Comparison of ENCODE assay signal across 8 cellular contexts in genomic region chr3:183254816-183255730, GRCh38. TPM values are rescaled to one million over a fixed set of nuclear protein-coding genes. Genes with fewer than 3 reads are reported as not detected.
DNase-seq lines count a peak whose midpoint lies in the region; ATAC-seq, FAIRE-seq and TF ChIP-seq lines count a peak whose summit lies in the region.

No MANE protein-coding gene starts in this region.

- in situ Hi-C loops in GM12878 (cut with MboI), result no loop called here

- peak; percentile 37 for ATAC-seq in GM12878
- no peak for ATAC-seq in lower lobe of right lung

- no peak for TF ChIP-seq POLR2A in GM12878 (IDR thresholded peaks at IDR 0.05; ENCODE audit: low read depth, low read length)

- BruUV-seq in GM12878 (replicated peaks; lab: Mats Ljungman, UMichigan), result no TSS peak

- peaks cover 45% of the 10 kb centered on the region for H3K27me3 ChIP-seq in HUES64 (ENCODE audit: insufficient read depth, low read length)
- H3K27me3 ChIP-seq in GM12878 (replicated peaks in 1 of 2; ENCODE audit: control insufficient read depth in 2 of 2, insufficient read depth in 2 of 2, low read length in 1 of 2), result peaks cover 9 to 24% of the 10 kb centered on the region in 2 experiments
- no peaks in the 10 kb centered on the region for H3K27me3 ChIP-seq in lower lobe of right lung (ENCODE audit: low read depth)
- H3K27me3 ChIP-seq in tibial artery, result peaks cover 0 to 10% of the 10 kb centered on the region in 2 donors

- CTCF ChIA-PET in GM12878 (lab: Yijun Ruan, JAX), result interaction anchor here (4.3 kb wide), 1 partner anchor 127 kb away, joined by 19 read pairs; no protein-coding TSS in a partner anchor

- intact Hi-C loops in GM12878 (cut with micrococcal nuclease; ENCODE audit: unreplicated experiment), result no loop called here
- intact Hi-C loops in lower lobe of right lung (cut with DNase I), result no loop called here
- intact Hi-C loops in tibial artery (cut with DNase I; ENCODE audit: low total_unique reads), result loop anchor here (10.0 kb wide), 1 partner anchor 130 kb away; no protein-coding TSS in a partner anchor

- TF ChIP-seq CTCF in GM12878 (IDR thresholded peaks at IDR 0.05 in 2 of 3, conservative IDR thresholded peaks at IDR 0.05 in 1 of 3; ENCODE audit: control insufficient read depth in 2 of 3, extremely low read depth in 1 of 3, insufficient read depth in 1 of 3, low read depth in 3 of 3, low read length in 3 of 3) (no peak), lower lobe of right lung (IDR thresholded peaks at IDR 0.05) (no peak), tibial artery (IDR thresholded peaks at IDR 0.05) (no peak)

- WGBS in HUES64, result 22% methylated on average over 15 of the region's 16 CpGs
- WGBS in GM12878 (ENCODE audit: insufficient coverage, insufficient replicate concordance, low lambda C conversion rate, missing lambda C conversion rate), result 74% methylated on average over 16 of the region's 16 CpGs

- peak overlapping the region; percentile 64; the same call in 1 of the 2 replicates for H3K4me2 ChIP-seq in GM12878 (ENCODE audit: control insufficient read depth, insufficient read depth)

- TF ChIP-seq EP300 in GM12878 (IDR thresholded peaks at IDR 0.05; ENCODE audit: borderline replicate concordance in 1 of 2, control insufficient read depth in 1 of 2, low read depth in 2 of 2, low read length in 2 of 2), result no peak

- DNase-seq in CD1c-positive myeloid dendritic cell (ENCODE audit: extremely low spot score), result peak; percentile 56
- no peak for DNase-seq in GM12878 (ENCODE audit: low read depth, low spot score)
- no peak for DNase-seq in lower lobe of right lung
- DNase-seq in tibial artery, result no peak
- DNase-seq in GM19238 (ENCODE audit: insufficient read length, low spot score), result no peak
- DNase-seq in ecto neural progenitor cell (ENCODE audit: low spot score), result no peak
- no peak for DNase-seq in GOT3 (lab: John Stamatoyannopoulos, UW)

- POLR2A ChIA-PET in GM12878 (lab: Charles Lee), result interaction anchor here (0.6 to 0.7 kb wide), 2 partner anchors 10 to 125 kb away, joined by 3 to 9 read pairs; no protein-coding TSS in a partner anchor

- H3K4me3 ChIP-seq in HUES64 (ENCODE audit: low read length) (peak overlapping the region; percentile 66), GM12878 (no peak overlapping the region), lower lobe of right lung (peak overlapping the region; percentile 80), tibial artery (peak overlapping the region; percentile 51 to 70)

- FAIRE-seq in GM12878 (lab: Jason Lieb, UNC), result no peak

- RAD21 ChIA-PET in GM12878 (lab: Charles Lee; ENCODE audit: unreplicated experiment), result interaction anchor here (1.0 kb wide), 1 partner anchor 127 kb away, joined by 3 read pairs; no protein-coding TSS in a partner anchor

- H3K4me1 ChIP-seq in HUES64 (ENCODE audit: insufficient read depth, low read length) (peaks cover 15% of the 10 kb centered on the region; the same call in 1 of the 2 replicates), GM12878 (ENCODE audit: control insufficient read depth, insufficient read depth, low read length) (no peaks in the 10 kb centered on the region), lower lobe of right lung (peaks cover 39% of the 10 kb centered on the region), tibial artery (peaks cover 0 to 16% (median 3%) of the 10 kb centered on the region in 4 donors)

- 0 out of 2 replicates have a peak, but pooled peaks cover 2% of the 10 kb centered on the region for H4K20me1 ChIP-seq in GM12878 (ENCODE audit: control insufficient read depth, insufficient read depth)

- H3K79me2 ChIP-seq in GM12878 (ENCODE audit: control insufficient read depth, insufficient read depth, low read length), result no peaks in the 10 kb centered on the region

- H3K9ac ChIP-seq in HUES64 (ENCODE audit: low read depth, low read length), result peak overlapping the region; percentile 86
- H3K9ac ChIP-seq in GM12878 (ENCODE audit: control insufficient read depth, insufficient read depth, low read length), result no peak overlapping the region

- TF ChIP-seq RAD21 in GM12878 (IDR thresholded peaks at IDR 0.05; ENCODE audit: insufficient read depth, low read depth, low read length), result no peak

- SMC1A ChIA-PET in GM12878 (lab: Charles Lee; ENCODE audit: uncharacterized antibody, unreplicated experiment), result interaction anchor here (0.7 to 2.6 kb wide), 2 partner anchors 30 to 114 kb away, joined by 3 to 10 read pairs; no protein-coding TSS in a partner anchor

- no peak overlapping the region for H3K27ac ChIP-seq in HUES64 (ENCODE audit: low read depth, low read length)
- no peak overlapping the region for H3K27ac ChIP-seq in GM12878 (ENCODE audit: control insufficient read depth, insufficient read depth)
- peak overlapping the region; percentile 95 for H3K27ac ChIP-seq in lower lobe of right lung
- H3K27ac ChIP-seq in tibial artery, result peak overlapping the region; percentile 48 to 65

- no peak overlapping the region for H2AFZ ChIP-seq in GM12878 (ENCODE audit: control insufficient read depth, low read depth, low read length)

- H3K9me3 ChIP-seq in HUES64 (ENCODE audit: insufficient read depth, low read depth, low read length) (no peaks in the 10 kb centered on the region), GM12878 (replicated peaks; ENCODE audit: control insufficient read depth, insufficient read depth, low read length) (no peaks in the 10 kb centered on the region), lower lobe of right lung (no peaks in the 10 kb centered on the region), tibial artery (no peaks in the 10 kb centered on the region)

- no peaks in the 10 kb centered on the region for H3K36me3 ChIP-seq in HUES64 (ENCODE audit: insufficient read depth, low read length)
- no peaks in the 10 kb centered on the region for H3K36me3 ChIP-seq in GM12878 (ENCODE audit: control insufficient read depth in 2 of 2, insufficient read depth in 2 of 2, low read length in 1 of 2)
- H3K36me3 ChIP-seq in lower lobe of right lung, result no peaks in the 10 kb centered on the region
- no peaks in the 10 kb centered on the region for H3K36me3 ChIP-seq in tibial artery

TF ChIP-seq in GM12878, 131 proteins besides CTCF, POLR2A, EP300 and RAD21:
- TF ChIP-seq ZZZ3 (IDR thresholded peaks at IDR 0.05; ENCODE audit: control insufficient read depth, insufficient read length, low read depth), result no peak
- no peak for TF ChIP-seq ASH2L (IDR thresholded peaks at IDR 0.05; ENCODE audit: borderline replicate concordance, low read depth)
- TF ChIP-seq HCFC1 (IDR thresholded peaks at IDR 0.05; ENCODE audit: low read length), result no peak
- TF ChIP-seq ZNF384 (IDR thresholded peaks at IDR 0.05; ENCODE audit: borderline replicate concordance, low read depth, low read length), result no peak
- TF ChIP-seq KAT2A (conservative IDR thresholded peaks at IDR 0.05; ENCODE audit: control insufficient read depth, low read depth, low read length), result no peak
- TF ChIP-seq CBFB (IDR thresholded peaks at IDR 0.05; ENCODE audit: low read depth), result no peak
- TF ChIP-seq, protein P1, sequence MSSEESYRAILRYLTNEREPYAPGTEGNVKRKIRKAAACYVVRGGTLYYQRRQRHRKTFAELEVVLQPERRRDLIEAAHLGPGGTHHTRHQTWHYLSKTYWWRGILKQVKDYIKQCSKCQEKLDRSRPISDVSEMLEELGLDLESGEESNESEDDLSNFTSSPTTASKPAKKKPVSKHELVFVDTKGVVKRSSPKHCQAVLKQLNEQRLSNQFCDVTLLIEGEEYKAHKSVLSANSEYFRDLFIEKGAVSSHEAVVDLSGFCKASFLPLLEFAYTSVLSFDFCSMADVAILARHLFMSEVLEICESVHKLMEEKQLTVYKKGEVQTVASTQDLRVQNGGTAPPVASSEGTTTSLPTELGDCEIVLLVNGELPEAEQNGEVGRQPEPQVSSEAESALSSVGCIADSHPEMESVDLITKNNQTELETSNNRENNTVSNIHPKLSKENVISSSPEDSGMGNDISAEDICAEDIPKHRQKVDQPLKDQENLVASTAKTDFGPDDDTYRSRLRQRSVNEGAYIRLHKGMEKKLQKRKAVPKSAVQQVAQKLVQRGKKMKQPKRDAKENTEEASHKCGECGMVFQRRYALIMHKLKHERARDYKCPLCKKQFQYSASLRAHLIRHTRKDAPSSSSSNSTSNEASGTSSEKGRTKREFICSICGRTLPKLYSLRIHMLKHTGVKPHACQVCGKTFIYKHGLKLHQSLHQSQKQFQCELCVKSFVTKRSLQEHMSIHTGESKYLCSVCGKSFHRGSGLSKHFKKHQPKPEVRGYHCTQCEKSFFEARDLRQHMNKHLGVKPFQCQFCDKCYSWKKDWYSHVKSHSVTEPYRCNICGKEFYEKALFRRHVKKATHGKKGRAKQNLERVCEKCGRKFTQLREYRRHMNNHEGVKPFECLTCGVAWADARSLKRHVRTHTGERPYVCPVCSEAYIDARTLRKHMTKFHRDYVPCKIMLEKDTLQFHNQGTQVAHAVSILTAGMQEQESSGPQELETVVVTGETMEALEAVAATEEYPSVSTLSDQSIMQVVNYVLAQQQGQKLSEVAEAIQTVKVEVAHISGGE (CRISPR knock-in tag; IDR thresholded peaks at IDR 0.05), result no peak
- no peak for TF ChIP-seq CHD1 (IDR thresholded peaks at IDR 0.05; ENCODE audit: low read depth, low read length)

RNA-seq across cellular contexts. Expression of gene B3GNT5, which starts 2.0 kb away (rescaled TPM):
- polyA plus RNA-seq in HUES64 (2013, experiment 1 of 2), result 8.9 TPM
- 10.1 TPM for polyA plus RNA-seq in HUES64 (2013, experiment 2 of 2)
- 0.48 and 0.66 TPM in 2 replicates for total RNA-seq in GM12878 (2013; cell fraction: nucleolus; rRNA removed)
- total RNA-seq in GM12878 (2014; rRNA removed) (0.38 and 0.45 TPM in 2 replicates), GM12878 (2014; rRNA removed; fragmentation: Illumina TruSeq; extraction: Trizol) (0.45 and 0.55 TPM in 2 replicates), GM12878 (2021) (0.51 and 1.3 TPM in 2 replicates), lower lobe of right lung (30.8 TPM)
- 0.13 TPM for polyA plus RNA-seq in GM12878 (2011; ENCODE audit: low read depth)
- polyA plus RNA-seq in GM12878 (2011; rRNA removed) (1.1 and 1.7 TPM in 2 replicates), GM12878 (2014; fragmentation: Illumina TruSeq; extraction: Trizol) (0.85 and 1.0 TPM in 2 replicates), GM12878 (2014; fragmentation: Nextera tagmentation; extraction: Ambion mirVana) (under 1 TPM; 0.29 to 0.50 TPM), GM12878 (2014; rRNA removed) (0.39 and 0.82 TPM in 2 replicates), GM12878 (2016; fragmentation: Nextera tagmentation; extraction: Ambion mirVana) (under 1 TPM; 0.24 TPM)
- 0.95 and 1.2 TPM in 2 replicates for polyA plus RNA-seq in GM12878 (2011; cell fraction: cytosol; rRNA removed)
- polyA plus RNA-seq in GM12878 (2011; cell fraction: nucleus; rRNA removed), result 0.54 and 0.87 TPM in 2 replicates
- 0.24 TPM in 1 of 2 replicates, not detected in the other for polyA plus RNA-seq in GM12878 (2012)
- polyA minus RNA-seq in GM12878 (2011; rRNA and poly(A)+ RNA removed), result 1.2 and 2.5 TPM in 2 replicates
- polyA minus RNA-seq in GM12878 (2011; cell fraction: cytosol; rRNA and poly(A)+ RNA removed), result 0.31 and 0.53 TPM in 2 replicates
- 0.60 and 0.96 TPM in 2 replicates for polyA minus RNA-seq in GM12878 (2011; cell fraction: nucleus; rRNA and poly(A)+ RNA removed)

Comparison
In these comparisons a context has a peak if more than half of its experiments do, and no peak if none do; other contexts are left out.
1. H3K27ac ChIP-seq: peak in lower lobe of right lung (single experiment) and tibial artery (2 of 2); none in HUES64 (single experiment) and GM12878 (single experiment).
2. RNA of gene B3GNT5, which starts 2.0 kb away (total RNA-seq): 30.8 TPM in lower lobe of right lung (single experiment); 0.38 to 1.3 TPM in GM12878; every median in the first group is over 10 times any median in the second.